In the genomic region with DNA sequence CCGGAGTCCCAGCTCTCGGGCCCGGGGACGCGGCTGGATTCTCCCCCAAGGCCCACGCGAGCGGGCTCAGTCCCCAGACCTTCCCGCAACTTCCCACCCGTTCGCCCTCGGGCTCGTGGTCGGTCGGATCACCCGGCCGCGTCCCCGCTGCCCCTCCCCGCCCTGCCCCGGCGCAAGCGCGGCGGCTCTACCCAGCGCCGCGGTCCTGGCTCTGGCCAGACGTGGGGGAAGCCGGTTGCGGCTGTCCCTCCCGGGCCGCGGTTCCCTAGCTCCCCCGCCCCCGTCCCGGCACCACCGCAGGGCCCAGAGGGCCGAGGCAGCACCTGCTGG, we compare ENCODE assay signal across 8 cellular contexts. TPM values are rescaled to one million over a fixed set of nuclear protein-coding genes. Genes with fewer than 3 reads are reported as not detected.
DNase-seq lines count a peak whose midpoint lies in the region; ATAC-seq and TF ChIP-seq lines count a peak whose summit lies in the region.

No MANE protein-coding gene starts in this region.

- peak overlapping the region; percentile 85 for H3K4me3 ChIP-seq in CD8-positive, alpha-beta memory T cell (ENCODE audit: low read length)
- H3K4me3 ChIP-seq in KMS-11 (IDR thresholded peaks at IDR 0.05; ENCODE audit: insufficient read depth, low read depth, low read length) (peak overlapping the region; percentile 4), breast epithelium (peak overlapping the region; percentile 75 to 99 (median 98)), lung (peak overlapping the region; percentile 99)

- peak overlapping the region; percentile 99 for H3K27ac ChIP-seq in CD8-positive, alpha-beta memory T cell (ENCODE audit: low read depth, low read length)
- H3K27ac ChIP-seq in KMS-11 (peak overlapping the region; percentile 96), breast epithelium (peak overlapping the region; percentile 100), lung (ENCODE audit: low read depth in 1 of 2, low read length in 1 of 2) (peak overlapping the region; percentile 100)

- H2AFZ ChIP-seq in KMS-11 (ENCODE audit: low read depth) = 0 out of 2 replicates have a peak overlapping the region, but pooled peaks have one; percentile 26

- DNase-seq in CD8-positive, alpha-beta memory T cell = no peak
- DNase-seq in breast epithelium (ENCODE audit: low spot score in 2 of 2) (peak; percentile 37 to 54), lung (ENCODE audit: low spot score) (peak; percentile 44), type B pancreatic cell (ENCODE audit: extremely low spot score, unreplicated experiment) (peak; percentile 78), NCI-H446 (lab: John Stamatoyannopoulos, UW) (no peak), NCI-H510A treated with DMSO at 0.1 percent for 48 hours (lab: John Stamatoyannopoulos, UW) (no peak)

- TF ChIP-seq POLR2A in breast epithelium (IDR thresholded peaks at IDR 0.05) = no peak

- peak overlapping the region; percentile 33; the same call in 1 of the 2 replicates for H3K4me2 ChIP-seq in KMS-11

- H3K36me3 Mint-ChIP-seq in CD8-positive, alpha-beta memory T cell = peaks cover 0 to 29% (median 0%) of the 10 kb centered on the region in 3 donors
- peaks cover 16% of the 10 kb centered on the region for H3K36me3 Mint-ChIP-seq in type B pancreatic cell

- CTCF ChIA-PET in CD8-positive, alpha-beta memory T cell (lab: Charles Lee) = interaction anchor here (0.8 to 6.1 kb wide), 37 partner anchors 8 to 152 kb away, joined by 3 to 113 read pairs (median 11); partner anchors contain the start of genes AGPS and HNRNPA3

- peaks cover 53% of the 10 kb centered on the region for H3K79me2 ChIP-seq in KMS-11 (ENCODE audit: insufficient read depth, low read depth)

- WGBS in lung, 2 donors = 0 to 1% methylated on average over 28 to 39 of the region's 39 CpGs

- H3K4me1 ChIP-seq in CD8-positive, alpha-beta memory T cell (ENCODE audit: insufficient read depth, low read length) = peaks cover 41% of the 10 kb centered on the region
- peaks cover 62% of the 10 kb centered on the region for H3K4me1 ChIP-seq in KMS-11 (ENCODE audit: low read depth, poor library complexity, severe bottlenecking)
- peaks cover 0 to 13% of the 10 kb centered on the region in 2 donors for H3K4me1 ChIP-seq in breast epithelium
- H3K4me1 ChIP-seq in lung (ENCODE audit: control insufficient read depth in 2 of 2, insufficient read depth in 2 of 2, low read length in 2 of 2) = peaks cover 2 to 24% of the 10 kb centered on the region in 2 donors

- H3K36me3 ChIP-seq in CD8-positive, alpha-beta memory T cell (ENCODE audit: insufficient read depth, low read length) = no peaks in the 10 kb centered on the region
- no peaks in the 10 kb centered on the region for H3K36me3 ChIP-seq in KMS-11 (ENCODE audit: insufficient read depth)
- no peaks in the 10 kb centered on the region for H3K36me3 ChIP-seq in breast epithelium
- peaks cover 0 to 1% of the 10 kb centered on the region in 2 donors for H3K36me3 ChIP-seq in lung (ENCODE audit: control insufficient read depth in 2 of 2, insufficient read depth in 2 of 2, low read length in 2 of 2)

- H4K20me1 ChIP-seq in KMS-11 (ENCODE audit: insufficient read depth) = peaks cover 39% of the 10 kb centered on the region

- no peaks in the 10 kb centered on the region for H3K9me3 Mint-ChIP-seq in CD8-positive, alpha-beta memory T cell
- no peaks in the 10 kb centered on the region for H3K9me3 Mint-ChIP-seq in type B pancreatic cell

- ATAC-seq in GM19395 (IDR thresholded peaks at IDR 0.05; ENCODE audit: unreplicated experiment) (peak; percentile 19), lung (ENCODE audit: insufficient read depth, low FRiP score) (peak; percentile 8)

- TF ChIP-seq CTCF in KMS-11 (conservative IDR thresholded peaks at IDR 0.05; ENCODE audit: low read depth, low read length) = no peak
- TF ChIP-seq CTCF in breast epithelium (IDR thresholded peaks at IDR 0.05) = no peak
- no peak for TF ChIP-seq CTCF in lung (IDR thresholded peaks at IDR 0.05; ENCODE audit: control extremely low read depth, extremely low read depth)
- TF ChIP-seq CTCF in type B pancreatic cell (conservative IDR thresholded peaks at IDR 0.05) = no peak

- peaks cover 45 to 59% (median 51%) of the 10 kb centered on the region in 3 donors for H3K4me1 Mint-ChIP-seq in CD8-positive, alpha-beta memory T cell
- peaks cover 43% of the 10 kb centered on the region for H3K4me1 Mint-ChIP-seq in type B pancreatic cell (ENCODE audit: unreplicated experiment)

- H3K9ac ChIP-seq in KMS-11 = peak overlapping the region; percentile 98

- H3K27me3 Mint-ChIP-seq in CD8-positive, alpha-beta memory T cell = peaks cover 0 to 1% of the 10 kb centered on the region in 2 donors
- H3K27me3 Mint-ChIP-seq in type B pancreatic cell = no peaks in the 10 kb centered on the region

- peak overlapping the region in 4 of 8 donors; percentile 95 to 100 (median 100) for H3K27ac Mint-ChIP-seq in CD8-positive, alpha-beta memory T cell
- no peak overlapping the region for H3K27ac Mint-ChIP-seq in type B pancreatic cell

- POLR2A ChIA-PET in CD8-positive, alpha-beta memory T cell (lab: Charles Lee) = interaction anchor here (0.7 to 5.2 kb wide), 19 partner anchors 10 to 129 kb away, joined by 3 to 145 read pairs (median 7); partner anchors contain the start of genes AGPS and HNRNPA3

- H3K27me3 ChIP-seq in CD8-positive, alpha-beta memory T cell (ENCODE audit: insufficient read depth, low read length, poor library complexity, severe bottlenecking) = no peaks in the 10 kb centered on the region
- H3K27me3 ChIP-seq in KMS-11 (ENCODE audit: insufficient read depth, low read depth) (no peaks in the 10 kb centered on the region), breast epithelium (no peaks in the 10 kb centered on the region), lung (ENCODE audit: control insufficient read depth, insufficient read depth) (no peaks in the 10 kb centered on the region)

- no peaks in the 10 kb centered on the region for H3K9me3 ChIP-seq in CD8-positive, alpha-beta memory T cell (ENCODE audit: low read length)
- H3K9me3 ChIP-seq in breast epithelium = no peaks in the 10 kb centered on the region
- H3K9me3 ChIP-seq in lung (ENCODE audit: control insufficient read depth in 2 of 2, insufficient read depth in 1 of 2, low read length in 1 of 2) = no peaks in the 10 kb centered on the region

- intact Hi-C loops in breast epithelium (cut with DNase I; ENCODE audit: low total_unique reads) = loop anchor here (2.0 kb wide), 1 partner anchor 51 kb away; the partner anchor contains the start of gene HNRNPA3

- peak overlapping the region; percentile 89 to 99 (median 95) for H3K4me3 Mint-ChIP-seq in CD8-positive, alpha-beta memory T cell
- H3K4me3 Mint-ChIP-seq in type B pancreatic cell = peak overlapping the region; percentile 65

RNA-seq across cellular contexts. Expression of gene NFE2L2, which starts 0.4 kb away (rescaled TPM):
- 10 to 100 TPM; 58.0 to 63.0 TPM for total RNA-seq in CD8-positive, alpha-beta memory T cell
- 47.7 TPM for polyA plus RNA-seq in CD8-positive, alpha-beta memory T cell
- 100 to 1,000 TPM in 2 of 3 donors, 10 to 100 TPM in 1; 63.8 to 133 (median 124) TPM for total RNA-seq in breast epithelium
- 100 to 1,000 TPM in 1 of 2 donors, 10 to 100 TPM in 1; 94.6 to 145 TPM for total RNA-seq in lung
- polyA plus RNA-seq in lung = 10 to 100 TPM; 45.5 to 66.6 TPM
- 74.7 and 95.0 TPM in 2 replicates for total RNA-seq in type B pancreatic cell (ENCODE audit: low replicate concordance)

RNA-seq across cellular contexts. Expression of gene HNRNPA3, which starts 51.6 kb away (rescaled TPM):
- total RNA-seq in CD8-positive, alpha-beta memory T cell = 100 to 1,000 TPM; 203 to 216 TPM
- 58.3 TPM for polyA plus RNA-seq in CD8-positive, alpha-beta memory T cell
- 10 to 100 TPM; 60.6 to 100.0 (median 95.9) TPM for total RNA-seq in breast epithelium
- total RNA-seq in lung = 100 to 1,000 TPM; 155 to 164 TPM
- polyA plus RNA-seq in lung = 100 to 1,000 TPM; 169 to 182 TPM
- total RNA-seq in type B pancreatic cell (ENCODE audit: low replicate concordance) = 203 and 304 TPM in 2 replicates

Comparison
In these comparisons a context has a peak if more than half of its experiments do, and no peak if none do; other contexts are left out.
1. DNase-seq: peak in breast epithelium (2 of 2), lung (single experiment) and type B pancreatic cell (single experiment); none in CD8-positive, alpha-beta memory T cell (0 of 5), NCI-H446 (0 of 2) and NCI-H510A treated with DMSO at 0.1 percent for 48 hours (single experiment).
2. H3K4me3 ChIP-seq: peak in every context shown above with its lines; median percentile 99 in lung; 98 in breast epithelium; 85 in CD8-positive, alpha-beta memory T cell; 4 in KMS-11.
3. Peak in every context shown above with its lines, with median percentiles within 50 percentile points of each other: H3K27ac ChIP-seq.